Comparison of ENCODE assay signal across 1 cellular context in the genomic region with DNA sequence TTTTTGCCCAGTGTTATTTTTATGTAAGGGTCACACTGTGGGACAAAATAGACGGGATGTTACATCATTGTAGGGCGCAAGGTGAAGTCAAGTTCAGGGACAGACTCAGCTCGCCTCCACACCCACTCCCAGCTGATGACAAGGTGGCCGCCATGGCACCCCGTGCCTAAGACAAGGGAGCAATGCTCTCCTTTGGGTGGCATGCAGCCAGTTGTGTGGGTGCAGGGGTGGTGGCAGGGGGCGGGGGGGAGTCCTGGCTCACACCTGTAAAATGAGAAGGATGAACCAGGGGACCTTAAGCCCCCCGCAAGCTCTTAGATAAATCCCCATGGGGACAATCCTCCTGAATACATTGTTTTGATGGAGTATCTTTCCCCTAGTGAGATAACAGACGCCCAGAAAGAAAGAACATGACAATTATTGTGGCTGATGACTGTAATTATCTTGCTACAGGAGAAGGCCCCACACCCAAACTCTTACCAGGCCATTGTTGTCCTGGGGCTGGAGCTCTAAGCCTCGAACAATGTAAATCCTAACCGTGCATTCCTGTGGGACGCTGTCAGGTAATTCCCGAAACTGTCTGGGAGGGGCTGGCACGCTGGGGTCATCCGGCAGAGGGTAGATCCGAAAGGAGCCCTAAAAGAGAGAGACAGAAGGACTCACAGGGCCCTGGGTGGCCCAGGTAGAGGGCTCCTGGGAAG.
TF ChIP-seq lines count a peak whose summit lies in the region.

No MANE protein-coding gene starts in this region.

TF ChIP-seq in GM23338, 12 proteins besides CTCF, POLR2A, EP300 and RAD21 (continued from another document):
- TF ChIP-seq ZNF462 (CRISPR knock-in tag; IDR thresholded peaks at IDR 0.05) (no peak), NANOG (IDR thresholded peaks at IDR 0.05; ENCODE audit: borderline replicate concordance) (no peak), ZNF114 (CRISPR knock-in tag; IDR thresholded peaks at IDR 0.05) (no peak), JUNB (IDR thresholded peaks at IDR 0.05; ENCODE audit: unreplicated experiment) (no peak), STAT1 (IDR thresholded peaks at IDR 0.05; ENCODE audit: unreplicated experiment) (no peak), ZNF331 (CRISPR knock-in tag; IDR thresholded peaks at IDR 0.05; ENCODE audit: low read depth) (no peak), EZH2 (IDR thresholded peaks at IDR 0.05; ENCODE audit: low read depth, unreplicated experiment) (no peak)
- TF ChIP-seq, protein P1, sequence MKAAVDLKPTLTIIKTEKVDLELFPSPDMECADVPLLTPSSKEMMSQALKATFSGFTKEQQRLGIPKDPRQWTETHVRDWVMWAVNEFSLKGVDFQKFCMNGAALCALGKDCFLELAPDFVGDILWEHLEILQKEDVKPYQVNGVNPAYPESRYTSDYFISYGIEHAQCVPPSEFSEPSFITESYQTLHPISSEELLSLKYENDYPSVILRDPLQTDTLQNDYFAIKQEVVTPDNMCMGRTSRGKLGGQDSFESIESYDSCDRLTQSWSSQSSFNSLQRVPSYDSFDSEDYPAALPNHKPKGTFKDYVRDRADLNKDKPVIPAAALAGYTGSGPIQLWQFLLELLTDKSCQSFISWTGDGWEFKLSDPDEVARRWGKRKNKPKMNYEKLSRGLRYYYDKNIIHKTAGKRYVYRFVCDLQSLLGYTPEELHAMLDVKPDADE (IDR thresholded peaks at IDR 0.05), result no peak
